In genomic region chr5:148653840-148654781, GRCh38 we compare ENCODE assay signal across 13 cellular contexts. TPM values are rescaled to one million over a fixed set of nuclear protein-coding genes. Genes with fewer than 3 reads are reported as not detected.
DNase-seq lines count a peak whose midpoint lies in the region; ATAC-seq and TF ChIP-seq lines count a peak whose summit lies in the region.
"Had no signal": no experiment of that assay in that cellular context is flagged by ENCODE, and none has a peak within 500 bp of the region (broad histone marks: within the 10 kb centered on the region; RNA-seq: fewer than 3 reads in every experiment).

Gene HTR4, minus strand, starts transcription at chr5:148654527. Its CDS starts 17,513 bp downstream, at chr5:148637014.

- peak within 1 kb of the TSS; percentile 100 for H3K4me2 ChIP-seq in neural progenitor cell

- H3K4me1 Mint-ChIP-seq in neural progenitor cell = peaks cover 7% of the 10 kb centered on the region
- H3K4me1 Mint-ChIP-seq in Caco-2 (ENCODE audit: low read depth, unreplicated experiment) = no peaks in the 10 kb centered on the region

- H3K36me3 Mint-ChIP-seq in neural progenitor cell = no peaks in the 10 kb centered on the region
- H3K36me3 Mint-ChIP-seq in Caco-2 (ENCODE audit: insufficient read depth, unreplicated experiment) = no peaks in the 10 kb centered on the region

- H3K4me3 Mint-ChIP-seq in neural progenitor cell (peak within 1 kb of the TSS; percentile 81), Caco-2 (ENCODE audit: unreplicated experiment) (no peak within 1 kb of the TSS)

- H3K4me3 ChIP-seq in heart right ventricle (peak within 1 kb of the TSS in 9 of 10 donors; percentile 34 to 58 (median 47)), neural progenitor cell (peak within 1 kb of the TSS; percentile 79), Caco-2 (ENCODE audit: low read depth, low read length) (no peak within 1 kb of the TSS)

- no TSS peak for BruUV-seq in Caco-2 (replicated peaks; lab: Mats Ljungman, UMichigan)

- 5% methylated on average over 64 to 72 of the region's 72 CpGs for WGBS in heart right ventricle, 2 donors

- DNase-seq in DMS53 treated with DMSO at 0.1 percent for 48 hours (lab: John Stamatoyannopoulos, UW; ENCODE audit: unreplicated experiment) (peak; percentile 50), NCI-H69 (lab: John Stamatoyannopoulos, UW) (peak; percentile 17), heart right ventricle (peak in 1 of 2 donors; percentile 23), neural progenitor cell (ENCODE audit: low spot score) (peak; percentile 36), Caco-2 (no peak), glomerular visceral epithelial cell (ENCODE audit: extremely low spot score) (no peak), T-helper 2 cell (no peak)
- DNase-seq: central memory CD4-positive, alpha-beta T cell; COR-L47 had no signal

- H3K9me3 ChIP-seq in heart right ventricle = no peaks in the 10 kb centered on the region
- no peaks in the 10 kb centered on the region for H3K9me3 ChIP-seq in neural progenitor cell (ENCODE audit: low read depth)
- no peaks in the 10 kb centered on the region for H3K9me3 ChIP-seq in Caco-2

- no peaks in the 10 kb centered on the region for H3F3A ChIP-seq in neural progenitor cell (ENCODE audit: low read depth)

- intact Hi-C loops in heart right ventricle (cut with DNase I) (no loop called here), Caco-2 (cut with micrococcal nuclease; ENCODE audit: unreplicated experiment) (no loop called here)

- ATAC-seq in heart right ventricle (peak in 4 of 8 donors; percentile 38 to 52 (median 42)), HG03045 (IDR thresholded peaks at IDR 0.05; ENCODE audit: unreplicated experiment) (no peak)

- H3K79me2 ChIP-seq in neural progenitor cell (ENCODE audit: low read depth) = no peaks in the 10 kb centered on the region

- H3K27me3 Mint-ChIP-seq in neural progenitor cell (ENCODE audit: insufficient read depth, low read depth) = peaks cover 40% of the 10 kb centered on the region
- peaks cover 29% of the 10 kb centered on the region for H3K27me3 Mint-ChIP-seq in Caco-2 (ENCODE audit: insufficient read depth, unreplicated experiment)

- H2AFZ ChIP-seq in neural progenitor cell (replicated peaks) = peak within 1 kb of the TSS; percentile 92

- H3K4me1 ChIP-seq in heart right ventricle (peaks cover 0 to 4% (median 0%) of the 10 kb centered on the region in 9 donors), neural progenitor cell (no peaks in the 10 kb centered on the region), Caco-2 (no peaks in the 10 kb centered on the region)

- H3K27ac Mint-ChIP-seq in neural progenitor cell (no peak within 1 kb of the TSS), Caco-2 (ENCODE audit: unreplicated experiment) (no peak within 1 kb of the TSS)

- H3K27me3 ChIP-seq in heart right ventricle (peaks cover 0 to 55% (median 39%) of the 10 kb centered on the region in 7 donors), neural progenitor cell (peaks cover 92% of the 10 kb centered on the region), Caco-2 (replicated peaks; ENCODE audit: control insufficient read depth, insufficient read depth, low read length) (no peaks in the 10 kb centered on the region; the same call in 1 of the 2 replicates)

- no peaks in the 10 kb centered on the region for H4K20me1 ChIP-seq in neural progenitor cell (ENCODE audit: low read depth)

- no peak within 1 kb of the TSS for H3K9ac ChIP-seq in neural progenitor cell

- TF ChIP-seq CTCF in heart right ventricle (IDR thresholded peaks at IDR 0.05) (no peak), neural progenitor cell (IDR thresholded peaks at IDR 0.05) (peak; percentile 5), Caco-2 (IDR thresholded peaks at IDR 0.05; ENCODE audit: insufficient read depth in 1 of 2, low read depth in 1 of 2, low read length in 1 of 2, severe bottlenecking in 1 of 2, unreplicated experiment in 1 of 2) (no peak)

- H3K9me3 Mint-ChIP-seq in neural progenitor cell (no peaks in the 10 kb centered on the region), Caco-2 (ENCODE audit: unreplicated experiment) (no peaks in the 10 kb centered on the region)

- CTCF ChIA-PET in Caco-2 (lab: Charles Lee) = no interaction called here

- POLR2A ChIA-PET in Caco-2 (lab: Charles Lee) = no interaction called here

- no peaks in the 10 kb centered on the region for H3K36me3 ChIP-seq in heart right ventricle
- no peaks in the 10 kb centered on the region for H3K36me3 ChIP-seq in neural progenitor cell
- H3K36me3 ChIP-seq in Caco-2 (ENCODE audit: control insufficient read depth, insufficient read depth, low read length) = no peaks in the 10 kb centered on the region

- H3K27ac ChIP-seq in heart right ventricle (peak within 1 kb of the TSS in 2 of 10 donors; percentile 19 to 72), neural progenitor cell (no peak within 1 kb of the TSS)

RNA-seq across cellular contexts. Expression of gene HTR4, which starts in this region (rescaled TPM):
- total RNA-seq in heart right ventricle = 1 to 10 TPM in 1 of 10 donors, under 1 TPM in 8, not detected in 1; 0.23 to 1.1 (median 0.40) TPM
- polyA plus RNA-seq in heart right ventricle = under 1 TPM in 1 of 2 donors, not detected in 1; 0.16 TPM
- total RNA-seq in neural progenitor cell (ENCODE audit: low replicate concordance) = 0.06 TPM in 1 of 2 replicates, not detected in the other
- total RNA-seq in Caco-2 (2022) = not detected in 2 replicates
- total RNA-seq: H4; renal cortical epithelial cell; T-helper 1 cell treated with Interleukin-12 subunit alpha and Interleukin-12 subunit beta and Interleukin-4 antibody, amounts not matched to agents 30 ng/mL and 1 ng/mL, for 36 hours had no signal

Comparison
In these comparisons a context has a peak if more than half of its experiments do, and no peak if none do; other contexts are left out.
1. Peak in DNase-seq, H3K4me3 ChIP-seq and H3K4me2 ChIP-seq in neural progenitor cell; RNA of the gene not detected or under 1 TPM.
2. DNase-seq: peak in DMS53 treated with DMSO at 0.1 percent for 48 hours (single experiment) and NCI-H69 (single experiment); none in Caco-2 (0 of 2), glomerular visceral epithelial cell (single experiment) and T-helper 2 cell (0 of 5).